In genomic region chr20:36491901-36492617, GRCh38 we compare ENCODE assay signal across 1 cellular context.
TF ChIP-seq lines count a peak whose summit lies in the region.

No MANE protein-coding gene starts in this region.

TF ChIP-seq in H1, 55 proteins besides CTCF, POLR2A, EP300 and RAD21 (continued from another document):
- TF ChIP-seq CTBP2 (IDR thresholded peaks at IDR 0.05; ENCODE audit: borderline replicate concordance, insufficient read depth, insufficient read length, low read length) (no peak), NANOG (IDR thresholded peaks at IDR 0.05; ENCODE audit: insufficient read depth, low read depth, low read length, poor library complexity, severe bottlenecking) (no peak), RNF2 (IDR thresholded peaks at IDR 0.05; ENCODE audit: borderline replicate concordance, low read depth, low read length, missing control alignments, poor library complexity, severe bottlenecking) (no peak), TAF1 (IDR thresholded peaks at IDR 0.05; ENCODE audit: low read depth, low read length) (no peak), CHD2 (IDR thresholded peaks at IDR 0.05; ENCODE audit: low read length) (no peak), SP2 (IDR thresholded peaks at IDR 0.05; ENCODE audit: low read length) (no peak), TBP (IDR thresholded peaks at IDR 0.05; ENCODE audit: low read depth, low read length) (no peak), SIX5 (IDR thresholded peaks at IDR 0.05; ENCODE audit: low read depth, low read length) (no peak), EGR1 (IDR thresholded peaks at IDR 0.05; ENCODE audit: borderline replicate concordance, low read depth, low read length) (no peak)
